22 cellular contexts compared by ENCODE assay signal in genomic region chr19:54551293-54551692, GRCh38. TPM values are rescaled to one million over a fixed set of nuclear protein-coding genes. Genes with fewer than 3 reads are reported as not detected.
A peak's percentile ranks its signal among the peaks of the same experiment; 100 is the strongest.
DNase-seq lines count a peak whose midpoint lies in the region; ATAC-seq and TF ChIP-seq lines count a peak whose summit lies in the region.
"Had no signal": no experiment of that assay in that cellular context is flagged by ENCODE, and none has a peak within 500 bp of the region (broad histone marks: within the 10 kb centered on the region; RNA-seq: fewer than 3 reads in every experiment).

No MANE protein-coding gene starts in this region.

- H3K4me1 Mint-ChIP-seq in naive B cell, result peaks cover 11 to 21% (median 16%) of the 10 kb centered on the region in 3 donors

- H3K36me3 ChIP-seq in DOHH2 (ENCODE audit: control insufficient read depth, low read length), result no peaks in the 10 kb centered on the region
- no peaks in the 10 kb centered on the region for H3K36me3 ChIP-seq in Loucy (ENCODE audit: insufficient read depth, low read length)
- H3K36me3 ChIP-seq: left lung, neutrophil, spleen had no signal

- H3K9me2 ChIP-seq in DOHH2 (replicated peaks; ENCODE audit: control insufficient read depth, low read length) (no peaks in the 10 kb centered on the region), Loucy (replicated peaks; ENCODE audit: low read depth, low read length) (no peaks in the 10 kb centered on the region)

- H3K36me3 Mint-ChIP-seq in naive B cell, result peaks cover 0 to under 1% of the 10 kb centered on the region in 2 donors

- ATAC-seq in GM18505 (IDR thresholded peaks at IDR 0.05; ENCODE audit: unreplicated experiment) (peak; percentile 60), naive B cell (ENCODE audit: low read depth in 2 of 2) (peak; percentile 40 to 46), sciatic nerve (no peak), GM18502 (IDR thresholded peaks at IDR 0.05; ENCODE audit: poor library complexity, unreplicated experiment) (no peak), HG03159 (IDR thresholded peaks at IDR 0.05; ENCODE audit: unreplicated experiment) (no peak)
- ATAC-seq: activated CD4-positive, CD25-positive, alpha-beta regulatory T cell treated with anti-CD3 and anti-CD28 coated beads, Interleukin-2, amount 50 U/mL, for 24 hours had no signal

- POLR2A ChIA-PET in RWPE1 (lab: Yijun Ruan, JAX; ENCODE audit: low non-redundant PET), result no interaction called here

- peaks cover 7 to 21% (median 12%) of the 10 kb centered on the region in 3 donors for H3K27me3 Mint-ChIP-seq in naive B cell

- no peak overlapping the region for H3K27ac Mint-ChIP-seq in naive B cell

- no peak for TF ChIP-seq POLR2A in GM18505 (IDR thresholded peaks at IDR 0.05; ENCODE audit: borderline replicate concordance, extremely low read depth, insufficient read depth, insufficient read length)

- H3K9ac ChIP-seq in Loucy (ENCODE audit: low read depth, low read length, poor library complexity, severe bottlenecking), result peak overlapping the region; percentile 56

- H3K27ac ChIP-seq in DOHH2 (ENCODE audit: low read depth, low read length) (peak overlapping the region; percentile 65), RWPE1 (no peak overlapping the region)
- H3K27ac ChIP-seq: left lung, neutrophil had no signal

- H3K9me3 ChIP-seq in DOHH2 (ENCODE audit: control insufficient read depth, insufficient read depth, low read length), result no peaks in the 10 kb centered on the region
- H3K9me3 ChIP-seq in Loucy (ENCODE audit: insufficient read depth, low read depth, low read length), result no peaks in the 10 kb centered on the region
- H3K9me3 ChIP-seq: left lung, neutrophil, spleen had no signal

- H3K27me3 ChIP-seq in DOHH2 (ENCODE audit: control insufficient read depth, low read length) (peaks cover 4% of the 10 kb centered on the region), Loucy (ENCODE audit: insufficient read depth, low read length, poor library complexity, severe bottlenecking) (no peaks in the 10 kb centered on the region)

- H3K4me3 ChIP-seq in DOHH2 (ENCODE audit: low read length) (peak overlapping the region; percentile 66), Loucy (ENCODE audit: low read length, poor library complexity, severe bottlenecking) (peak overlapping the region; percentile 49)
- H3K4me3 ChIP-seq: left lung had no signal

- 0 out of 2 replicates have a peak, but pooled peaks cover 3% of the 10 kb centered on the region for H3F3A ChIP-seq in DOHH2 (ENCODE audit: control insufficient read depth, insufficient read depth)
- H3F3A ChIP-seq in Loucy (ENCODE audit: low read depth), result no peaks in the 10 kb centered on the region

- H2AFZ ChIP-seq in Loucy (ENCODE audit: low read length), result 0 out of 2 replicates have a peak overlapping the region, but pooled peaks have one; percentile 5

- H4K20me1 ChIP-seq in DOHH2 (ENCODE audit: control insufficient read depth, insufficient read depth, low read depth, low read length) (no peaks in the 10 kb centered on the region), Loucy (ENCODE audit: insufficient read depth, low read length, poor library complexity, severe bottlenecking) (no peaks in the 10 kb centered on the region)

- TF ChIP-seq CTCF in DOHH2 (IDR thresholded peaks at IDR 0.05; ENCODE audit: low read depth, low read length, poor library complexity, severe bottlenecking) (no peak), Loucy (conservative IDR thresholded peaks at IDR 0.05; ENCODE audit: low read length) (no peak), RWPE1 (conservative IDR thresholded peaks at IDR 0.05; ENCODE audit: low read depth) (no peak)

- intact Hi-C loops in sciatic nerve (cut with DNase I), result no loop called here

- H3K9me3 Mint-ChIP-seq in naive B cell, result peaks cover 0 to 5% (median 0%) of the 10 kb centered on the region in 7 donors

- H3K4me1 ChIP-seq in DOHH2 (ENCODE audit: control insufficient read depth, low read length) (peaks cover 22% of the 10 kb centered on the region), Loucy (ENCODE audit: insufficient read depth, low read length, poor library complexity, severe bottlenecking) (peaks cover 23% of the 10 kb centered on the region)
- H3K4me1 ChIP-seq: left lung had no signal

- H3K4me2 ChIP-seq in DOHH2 (ENCODE audit: low read length) (peak overlapping the region; percentile 75), Loucy (ENCODE audit: low read depth, low read length, poor library complexity, severe bottlenecking) (peak overlapping the region; percentile 69)

- CTCF ChIA-PET in RWPE1 (lab: Yijun Ruan, JAX), result no interaction called here

- DNase-seq in naive B cell (no peak), sciatic nerve (ENCODE audit: low spot score) (no peak), RWPE1 (ENCODE audit: low spot score) (no peak)
- DNase-seq: cortex of kidney, HCEC 1CT, NCI-H1105 treated with DMSO at 0.1 percent for 48 hours, NCI-H524, spleen, SW 1271 had no signal

- no peak overlapping the region for H3K4me3 Mint-ChIP-seq in naive B cell

- H3K79me2 ChIP-seq in DOHH2 (ENCODE audit: control insufficient read depth, low read length) (no peaks in the 10 kb centered on the region), Loucy (ENCODE audit: insufficient read depth, low read length) (no peaks in the 10 kb centered on the region)

RNA-seq across cellular contexts. Expression of gene LILRA2, which starts 22.3 kb away (rescaled TPM):
- 1 to 10 TPM; 1.4 to 9.2 (median 2.9) TPM for polyA plus RNA-seq in naive B cell (ENCODE audit: low read depth in 6 of 6)
- 5.3 TPM for total RNA-seq in sciatic nerve
- total RNA-seq: activated CD8-positive, alpha-beta memory T cell treated with anti-CD3 and anti-CD28 coated beads for 36 hours; bronchial epithelial cell; LHCN-M2 had no signal

RNA-seq across cellular contexts. Expression of gene LILRA1, which starts 42.1 kb away (rescaled TPM):
- 1 to 10 TPM in 1 of 6 donors, under 1 TPM in 4, not detected in 1; 0.35 to 1.4 (median 0.41) TPM for polyA plus RNA-seq in naive B cell (ENCODE audit: low read depth in 6 of 6)
- 2.3 TPM for total RNA-seq in sciatic nerve
- total RNA-seq: activated CD8-positive, alpha-beta memory T cell treated with anti-CD3 and anti-CD28 coated beads for 36 hours; bronchial epithelial cell; LHCN-M2 had no signal

RNA-seq across cellular contexts. Expression of gene LAIR2, which starts 48.7 kb away (rescaled TPM):
- under 1 TPM in 3 of 6 donors, not detected in 3; 0.55 to 0.93 (median 0.66) TPM for polyA plus RNA-seq in naive B cell (ENCODE audit: low read depth in 6 of 6)
- total RNA-seq in sciatic nerve, result 1.1 TPM
- total RNA-seq: bronchial epithelial cell, LHCN-M2, urinary bladder had no signal
- polyA plus RNA-seq: adipose tissue, urinary bladder had no signal

Comparison
In these comparisons a context has a peak if more than half of its experiments do, and no peak if none do; other contexts are left out.
1. ATAC-seq: peak in GM18505 (single experiment) and naive B cell (2 of 2); none in sciatic nerve (single experiment), GM18502 (single experiment) and HG03159 (single experiment).